14 cellular contexts compared by ENCODE assay signal in genomic region chr4:26263165-26263564, GRCh38. TPM values are rescaled to one million over a fixed set of nuclear protein-coding genes. Genes with fewer than 3 reads are reported as not detected.
A peak's percentile ranks its signal among the peaks of the same experiment; 100 is the strongest.
DNase-seq lines count a peak whose midpoint lies in the region; ATAC-seq and TF ChIP-seq lines count a peak whose summit lies in the region.
"Had no signal": no experiment of that assay in that cellular context is flagged by ENCODE, and none has a peak within 500 bp of the region (broad histone marks: within the 10 kb centered on the region; RNA-seq: fewer than 3 reads in every experiment).

No MANE protein-coding gene starts in this region.

- no peaks in the 10 kb centered on the region for H3K27me3 Mint-ChIP-seq in progenitor cell of endocrine pancreas
- H3K27me3 Mint-ChIP-seq in Calu3 (ENCODE audit: unreplicated experiment) = no peaks in the 10 kb centered on the region

- TF ChIP-seq CTCF in GM06990 (IDR thresholded peaks at IDR 0.05; ENCODE audit: insufficient read depth, low read length, poor library complexity, severe bottlenecking) = no peak
- no peak for TF ChIP-seq CTCF in foreskin keratinocyte (conservative IDR thresholded peaks at IDR 0.05)
- no peak for TF ChIP-seq CTCF in progenitor cell of endocrine pancreas (IDR thresholded peaks at IDR 0.05; ENCODE audit: unreplicated experiment)
- TF ChIP-seq CTCF in Calu3 (IDR thresholded peaks at IDR 0.05; ENCODE audit: unreplicated experiment) = no peak

- H3K27ac ChIP-seq in foreskin keratinocyte = no peak overlapping the region
- H3K27ac ChIP-seq: breast epithelium, epithelial cell of prostate, VCaP had no signal

- H3K4me1 ChIP-seq in foreskin keratinocyte = no peaks in the 10 kb centered on the region
- H3K4me1 ChIP-seq: breast epithelium had no signal

- no peaks in the 10 kb centered on the region for H3K27me3 ChIP-seq in GM06990 (replicated peaks; ENCODE audit: control insufficient read depth, insufficient read depth, low read length)
- H3K27me3 ChIP-seq in foreskin keratinocyte = peaks cover 18% of the 10 kb centered on the region
- H3K27me3 ChIP-seq: breast epithelium had no signal

- DNase-seq in GM06990 (ENCODE audit: extremely low read depth, insufficient read length) (peak; percentile 18), NCI-H748 treated with DMSO at 0.1 percent for 48 hours (lab: John Stamatoyannopoulos, UW) (peak; percentile 30), foreskin keratinocyte (no peak), progenitor cell of endocrine pancreas (ENCODE audit: low spot score, unreplicated experiment) (no peak), Calu3 (no peak)
- DNase-seq: DMS79 treated with DMSO at 0.1 percent for 48 hours, KG1, naive B cell had no signal

- no peaks in the 10 kb centered on the region for H3K36me3 Mint-ChIP-seq in progenitor cell of endocrine pancreas (ENCODE audit: insufficient read depth)
- no peaks in the 10 kb centered on the region for H3K36me3 Mint-ChIP-seq in Calu3 (ENCODE audit: insufficient read depth, unreplicated experiment)
- H3K36me3 Mint-ChIP-seq: naive B cell had no signal

- H3K4me1 Mint-ChIP-seq in progenitor cell of endocrine pancreas (ENCODE audit: low read depth) (no peaks in the 10 kb centered on the region), Calu3 (ENCODE audit: low read depth, unreplicated experiment) (no peaks in the 10 kb centered on the region)
- H3K4me1 Mint-ChIP-seq: naive B cell had no signal

- CTCF ChIA-PET in Calu3 (lab: Charles Lee) = no interaction called here

- no peak overlapping the region for H3K4me3 Mint-ChIP-seq in progenitor cell of endocrine pancreas (ENCODE audit: low read depth)
- no peak overlapping the region for H3K4me3 Mint-ChIP-seq in Calu3 (ENCODE audit: low read depth, unreplicated experiment)
- H3K4me3 Mint-ChIP-seq: activated T-helper 1 cell treated with anti-CD3 and anti-CD28 coated beads, Interleukin-12 subunit alpha, Interleukin-12 subunit beta, Interleukin-2, Interleukin-4 antibody, amounts not matched to agents 30 ng/mL and 10 ng/mL and 1 ng/mL, durations not matched to agents 14 hours and 24 hours and 36 hours; naive B cell had no signal

- BruUV-seq in Calu3 (replicated peaks; lab: Mats Ljungman, UMichigan) = no TSS peak

- H3K4me3 ChIP-seq in GM06990 (replicated peaks; ENCODE audit: low read depth, low read length) = no peak overlapping the region
- H3K4me3 ChIP-seq: breast epithelium had no signal

- intact Hi-C loops in Calu3 (cut with micrococcal nuclease; ENCODE audit: unreplicated experiment) = no loop called here

- no peak overlapping the region for H3K27ac Mint-ChIP-seq in progenitor cell of endocrine pancreas
- no peak overlapping the region for H3K27ac Mint-ChIP-seq in Calu3 (ENCODE audit: unreplicated experiment)
- H3K27ac Mint-ChIP-seq: activated T-helper 1 cell treated with anti-CD3 and anti-CD28 coated beads, Interleukin-12 subunit alpha, Interleukin-12 subunit beta, Interleukin-2, Interleukin-4 antibody, amounts not matched to agents 30 ng/mL and 10 ng/mL and 1 ng/mL, durations not matched to agents 14 hours and 24 hours and 36 hours; naive B cell had no signal

- no peaks in the 10 kb centered on the region for H3K36me3 ChIP-seq in GM06990 (ENCODE audit: control insufficient read depth, insufficient read depth, low read length)
- H3K36me3 ChIP-seq: breast epithelium had no signal

- peak; percentile 66 for ATAC-seq in HG02798 (IDR thresholded peaks at IDR 0.05; ENCODE audit: poor library complexity, unreplicated experiment)
- peak; percentile 32 for ATAC-seq in foreskin keratinocyte
- no peak for ATAC-seq in HG03025 (IDR thresholded peaks at IDR 0.05; ENCODE audit: low FRiP score, unreplicated experiment)

- H3K9me3 Mint-ChIP-seq in progenitor cell of endocrine pancreas (ENCODE audit: low read depth) = no peaks in the 10 kb centered on the region
- H3K9me3 Mint-ChIP-seq in Calu3 (ENCODE audit: low read depth, unreplicated experiment) = no peaks in the 10 kb centered on the region

RNA-seq across cellular contexts. Expression of gene RBPJ, which starts 57.6 kb away (rescaled TPM):
- total RNA-seq in foreskin keratinocyte (29.3 and 31.5 TPM in 2 replicates), progenitor cell of endocrine pancreas (162 and 173 TPM in 2 replicates), Calu3 (2022) (46.1 and 56.3 TPM in 2 replicates)
- polyA plus RNA-seq in foreskin keratinocyte = 14.3 and 14.7 TPM in 2 replicates

Comparison
In these comparisons a context has a peak if more than half of its experiments do, and no peak if none do; other contexts are left out.
1. DNase-seq: peak in GM06990 (single experiment) and NCI-H748 treated with DMSO at 0.1 percent for 48 hours (single experiment); none in foreskin keratinocyte (0 of 2), progenitor cell of endocrine pancreas (single experiment) and Calu3 (single experiment).